Comparison of ENCODE assay signal across 8 cellular contexts in genomic region chr10:50624866-50625491, GRCh38. TPM values are rescaled to one million over a fixed set of nuclear protein-coding genes. Genes with fewer than 3 reads are reported as not detected.
DNase-seq lines count a peak whose midpoint lies in the region; ATAC-seq and TF ChIP-seq lines count a peak whose summit lies in the region.

No MANE protein-coding gene starts in this region.

- peaks cover 6% of the 10 kb centered on the region for H3K27me3 Mint-ChIP-seq in activated CD4-positive, alpha-beta T cell treated with anti-CD3 and anti-CD28 coated beads, Interleukin-2, amount 10 ng/mL, durations not matched to agents 7 days and 5 days

- peak; percentile 80 for DNase-seq in BE2C
- peak; percentile 87 for DNase-seq in NCI-H2227 treated with DMSO at 0.1 percent for 48 hours (lab: John Stamatoyannopoulos, UW)
- DNase-seq in activated CD4-positive, alpha-beta T cell treated with anti-CD3 and anti-CD28 coated beads, Interleukin-2, amount 10 ng/mL, durations not matched to agents 7 days and 5 days: peak; percentile 62
- DNase-seq in dermis blood vessel endothelial cell: peak; percentile 87
- DNase-seq in stimulated activated CD4-positive, alpha-beta T cell treated with anti-CD3 and anti-CD28 coated beads, TNF-alpha, amount 100 ng/mL, for 4 hours (ENCODE audit: low read depth in 3 of 3): peak in 2 of 3 experiments; percentile 26 to 37

- peak overlapping the region; percentile 92 for H3K4me3 Mint-ChIP-seq in activated CD4-positive, alpha-beta T cell treated with anti-CD3 and anti-CD28 coated beads, Interleukin-2, amount 10 ng/mL, durations not matched to agents 7 days and 5 days

- H3K9me3 Mint-ChIP-seq in activated CD4-positive, alpha-beta T cell treated with anti-CD3 and anti-CD28 coated beads, Interleukin-2, amount 10 ng/mL, durations not matched to agents 7 days and 5 days: no peaks in the 10 kb centered on the region

- H3K36me3 ChIP-seq in BE2C: no peaks in the 10 kb centered on the region
- peaks cover 0 to 9% (median 0%) of the 10 kb centered on the region in 4 donors for H3K36me3 ChIP-seq in liver (ENCODE audit: control insufficient read depth in 4 of 4, insufficient read depth in 3 of 4, low read depth in 1 of 4, low read length in 3 of 4)

- H3K4me1 Mint-ChIP-seq in activated CD4-positive, alpha-beta T cell treated with anti-CD3 and anti-CD28 coated beads, Interleukin-2, amount 10 ng/mL, durations not matched to agents 7 days and 5 days: peaks cover 41% of the 10 kb centered on the region

- POLR2A ChIA-PET in activated CD4-positive, alpha-beta T cell treated with anti-CD3 and anti-CD28 coated beads, Interleukin-2, amount 10 ng/mL, durations not matched to agents 7 days and 5 days (lab: Charles Lee): interaction anchor here (0.6 to 0.7 kb wide), 3 partner anchors 10 to 351 kb away, joined by 4 to 6 read pairs (median 5); no protein-coding TSS in a partner anchor

- TF ChIP-seq CTCF in BE2C (IDR thresholded peaks at IDR 0.05; ENCODE audit: low read depth, low read length) (peak; percentile 64), liver (IDR thresholded peaks at IDR 0.05; ENCODE audit: low read depth, low read length, missing input control) (peak; percentile 57)

- H3K4me1 ChIP-seq in BE2C (no peaks in the 10 kb centered on the region), liver (ENCODE audit: control insufficient read depth in 4 of 4, insufficient read depth in 4 of 4, low read length in 3 of 4) (peaks cover 0 to 29% (median 15%) of the 10 kb centered on the region in 4 donors)

- ATAC-seq in GM18868 (IDR thresholded peaks at IDR 0.05; ENCODE audit: unreplicated experiment): peak; percentile 45
- ATAC-seq in HG03066 (IDR thresholded peaks at IDR 0.05; ENCODE audit: low read depth, unreplicated experiment): peak; percentile 42

- CTCF ChIA-PET in activated CD4-positive, alpha-beta T cell treated with anti-CD3 and anti-CD28 coated beads, Interleukin-2, amount 10 ng/mL, durations not matched to agents 7 days and 5 days (lab: Charles Lee): interaction anchor here (1.3 to 2.5 kb wide), 3 partner anchors 10 to 12 kb away, joined by 4 to 10 read pairs (median 4); no protein-coding TSS in a partner anchor

- H3K36me3 Mint-ChIP-seq in activated CD4-positive, alpha-beta T cell treated with anti-CD3 and anti-CD28 coated beads, Interleukin-2, amount 10 ng/mL, durations not matched to agents 7 days and 5 days (ENCODE audit: low read depth): peaks cover 6% of the 10 kb centered on the region

- H3K27me3 ChIP-seq in BE2C (no peaks in the 10 kb centered on the region), liver (ENCODE audit: control insufficient read depth in 4 of 4, insufficient read depth in 4 of 4, low read length in 3 of 4) (no peaks in the 10 kb centered on the region)

- TF ChIP-seq RAD21 in liver (IDR thresholded peaks at IDR 0.05): peak; percentile 71 to 72

- H3K27ac ChIP-seq in liver (ENCODE audit: low read depth in 1 of 2, low read length in 2 of 2): peak overlapping the region; percentile 100

- H3K4me3 ChIP-seq in BE2C (ENCODE audit: low read depth, low read length) (peak overlapping the region; percentile 84), liver (ENCODE audit: low read depth in 1 of 3, low read length in 3 of 3) (peak overlapping the region; percentile 82 to 96 (median 93))

- H3K9me3 ChIP-seq in BE2C (no peaks in the 10 kb centered on the region), liver (ENCODE audit: control insufficient read depth in 4 of 4, low read length in 3 of 4) (no peaks in the 10 kb centered on the region)

- H3K9ac ChIP-seq in liver (ENCODE audit: low read depth in 1 of 2, low read length in 2 of 2): peak overlapping the region; percentile 91 to 92

- peak overlapping the region; percentile 98 for H3K27ac Mint-ChIP-seq in activated CD4-positive, alpha-beta T cell treated with anti-CD3 and anti-CD28 coated beads, Interleukin-2, amount 10 ng/mL, durations not matched to agents 7 days and 5 days

- under 1% methylated on average over 58 of the region's 58 CpGs for WGBS in liver

TF ChIP-seq in liver, 16 proteins besides CTCF, POLR2A, EP300 and RAD21:
- TF ChIP-seq TAF1 (conservative IDR thresholded peaks at IDR 0.05): peak; percentile 60
- no peak for TF ChIP-seq HNF4A (conservative IDR thresholded peaks at IDR 0.05)
- TF ChIP-seq GABPA (IDR thresholded peaks at IDR 0.05 in 1 of 2, conservative IDR thresholded peaks at IDR 0.05 in 1 of 2): peak in 1 of 2 donors; percentile 60
- TF ChIP-seq YY1 (IDR thresholded peaks at IDR 0.05): peak; percentile 82
- TF ChIP-seq JUND (IDR thresholded peaks at IDR 0.05): no peak
- no peak for TF ChIP-seq ZBTB33 (IDR thresholded peaks at IDR 0.05)
- peak; percentile 67 for TF ChIP-seq REST (IDR thresholded peaks at IDR 0.05)
- no peak for TF ChIP-seq FOXA1 (IDR thresholded peaks at IDR 0.05)
- TF ChIP-seq RXRA (IDR thresholded peaks at IDR 0.05): peak in 1 of 2 donors; percentile 5

RNA-seq across cellular contexts. Expression of gene SGMS1, which starts 1.2 kb away (rescaled TPM):
- 5.3 TPM for polyA plus RNA-seq in BE2C (2012; ENCODE audit: insufficient read depth, insufficient read length, low read depth)
- 10 to 100 TPM; 17.1 to 19.3 TPM for total RNA-seq in activated CD4-positive, alpha-beta T cell treated with anti-CD3 and anti-CD28 coated beads, Interleukin-2, amount 10 ng/mL, durations not matched to agents 7 days and 5 days
- total RNA-seq in dermis blood vessel endothelial cell (64.0 and 69.3 TPM in 2 replicates), liver (10 to 100 TPM; 31.9 to 98.2 TPM)
- polyA plus RNA-seq in liver: 10 to 100 TPM in 1 of 2 donors, 1 to 10 TPM in 1; 6.8 to 10.4 TPM

Comparison
In these comparisons a context has a peak if more than half of its experiments do, and no peak if none do; other contexts are left out.
1. Peak in every context shown above with its lines: DNase-seq, ATAC-seq, H3K4me3 ChIP-seq and H3K27ac ChIP-seq.
2. DNase-seq: peak in every context shown above with its lines; median percentile 87 in NCI-H2227 treated with DMSO at 0.1 percent for 48 hours; 87 in dermis blood vessel endothelial cell; 80 in BE2C; 62 in activated CD4-positive, alpha-beta T cell treated with anti-CD3 and anti-CD28 coated beads, Interleukin-2, amount 10 ng/mL, durations not matched to agents 7 days and 5 days; 32 in stimulated activated CD4-positive, alpha-beta T cell treated with anti-CD3 and anti-CD28 coated beads, TNF-alpha, amount 100 ng/mL, for 4 hours.